11 cellular contexts compared by ENCODE assay signal in genomic region chr14:69481815-69482568, GRCh38. TPM values are rescaled to one million over a fixed set of nuclear protein-coding genes. Genes with fewer than 3 reads are reported as not detected.
DNase-seq lines count a peak whose midpoint lies in the region; ATAC-seq and TF ChIP-seq lines count a peak whose summit lies in the region.
"Had no signal": no experiment of that assay in that cellular context is flagged by ENCODE, and none has a peak within 500 bp of the region (broad histone marks: within the 10 kb centered on the region; RNA-seq: fewer than 3 reads in every experiment).

No MANE protein-coding gene starts in this region.

- no peak overlapping the region for H3K4me2 ChIP-seq in H9 (ENCODE audit: insufficient read depth, insufficient read length, low read length)

- TF ChIP-seq CTCF in epithelial cell of proximal tubule (conservative IDR thresholded peaks at IDR 0.05; ENCODE audit: low read depth, low read length): no peak
- no peak for TF ChIP-seq CTCF in H9 (conservative IDR thresholded peaks at IDR 0.05)
- TF ChIP-seq CTCF in left lung (IDR thresholded peaks at IDR 0.05): no peak

- peaks cover 3 to 7% of the 10 kb centered on the region in 2 experiments; a peak in 3 of 5 replicates for H3K9me3 Mint-ChIP-seq in H9
- H3K9me3 Mint-ChIP-seq: dendritic cell treated with granulocyte-macrophage colony-stimulating factor and Interleukin-4, amounts not matched to agents 40 ng/mL and 50 ng/mL, for 4 days had no signal

- no peak overlapping the region for H2BK15ac ChIP-seq in H9 (ENCODE audit: low read depth, low read length)

- no peak overlapping the region for H2BK120ac ChIP-seq in H9 (ENCODE audit: low read depth, low read length, poor library complexity, severe bottlenecking)

- DNase-seq in epithelial cell of proximal tubule (ENCODE audit: low read depth): peak; percentile 77
- DNase-seq in SK-N-DZ (ENCODE audit: low spot score): no peak
- no peak for DNase-seq in HCEC 1CT
- no peak for DNase-seq in H9
- no peak for DNase-seq in left lung
- DNase-seq: activated CD8-positive, alpha-beta memory T cell treated with anti-CD3 and anti-CD28 coated beads, Interleukin-2, amount 10 ng/mL, durations not matched to agents 7 days and 5 days; upper lobe of left lung had no signal

- no peak overlapping the region for H2BK12ac ChIP-seq in H9 (ENCODE audit: insufficient read length, low read depth, low read length)

- no peak overlapping the region for H3K23ac ChIP-seq in H9 (ENCODE audit: insufficient read length, low read depth, low read length)

- no peak overlapping the region for H2BK20ac ChIP-seq in H9 (ENCODE audit: low read depth, low read length, poor library complexity, severe bottlenecking)

- no peaks in the 10 kb centered on the region for H4K20me1 ChIP-seq in H9 (ENCODE audit: control insufficient read depth, insufficient read depth, insufficient read length)

- no peak overlapping the region for H3K4ac ChIP-seq in H9 (ENCODE audit: low read depth, low read length)

- no peak overlapping the region for H3K18ac ChIP-seq in H9 (ENCODE audit: insufficient read length, low read depth, low read length)

- intact Hi-C loops in left lung (cut with DNase I): no loop called here

- no peak overlapping the region for H3K27ac Mint-ChIP-seq in H9
- H3K27ac Mint-ChIP-seq: activated CD8-positive, alpha-beta memory T cell treated with anti-CD3 and anti-CD28 coated beads, Interleukin-2, amount 10 ng/mL, durations not matched to agents 7 days and 5 days; dendritic cell treated with granulocyte-macrophage colony-stimulating factor and Interleukin-4, amounts not matched to agents 40 ng/mL and 50 ng/mL, for 4 days had no signal

- no peaks in the 10 kb centered on the region for H3K36me3 ChIP-seq in left lung
- H3K36me3 ChIP-seq: upper lobe of left lung had no signal

- H3K9ac ChIP-seq in H9 (ENCODE audit: extremely low read depth, insufficient read length, low read length): no peak overlapping the region

- H3K4me3 ChIP-seq in epithelial cell of proximal tubule (ENCODE audit: low read depth, low read length) (no peak overlapping the region), left lung (no peak overlapping the region)
- H3K4me3 ChIP-seq: upper lobe of left lung had no signal

- H3K9me3 ChIP-seq in H9 (ENCODE audit: control insufficient read depth, low read depth, low read length) (no peaks in the 10 kb centered on the region), left lung (no peaks in the 10 kb centered on the region)
- H3K9me3 ChIP-seq: upper lobe of left lung had no signal

- no peaks in the 10 kb centered on the region for H3K79me1 ChIP-seq in H9 (ENCODE audit: insufficient read depth, low read depth, low read length, poor library complexity, severe bottlenecking)

- no peak overlapping the region for H2AFZ ChIP-seq in H9 (ENCODE audit: low read length)

- peaks cover 74% of the 10 kb centered on the region for H3K27me3 Mint-ChIP-seq in H9 (ENCODE audit: low read depth)

- no peak overlapping the region for H3K56ac ChIP-seq in H9 (ENCODE audit: insufficient read length, low read depth, low read length)

- H3K79me2 ChIP-seq in H9 (ENCODE audit: insufficient read depth, low read length): no peaks in the 10 kb centered on the region

- no peak overlapping the region for H2AK5ac ChIP-seq in H9 (ENCODE audit: insufficient read length, low read length)

- whole genome bisulfite sequencing in H9 (ENCODE audit: extremely low coverage, insufficient read length, low lambda C conversion rate): no CpG with 5 or more reads among the region's 5 CpGs

- peaks cover 33% of the 10 kb centered on the region; the same call in 1 of the 2 replicates for H3K27me3 ChIP-seq in H9 (ENCODE audit: insufficient read depth, low read length)
- H3K27me3 ChIP-seq in left lung: peaks cover 30 to 56% of the 10 kb centered on the region in 2 donors

- H3K23me2 ChIP-seq in H9 (ENCODE audit: insufficient read length, low read depth, low read length, poor library complexity, severe bottlenecking): peaks cover 13% of the 10 kb centered on the region

- H4K5ac ChIP-seq in H9 (ENCODE audit: insufficient read length, low read depth, low read length): no peak overlapping the region

- no peak overlapping the region for H2BK5ac ChIP-seq in H9 (ENCODE audit: insufficient read length, low read length)

- H3K4me3 Mint-ChIP-seq in H9: peak overlapping the region in 1 of 2 experiments; percentile 32; a peak in 1 of 5 replicates
- H3K4me3 Mint-ChIP-seq: activated CD8-positive, alpha-beta memory T cell treated with anti-CD3 and anti-CD28 coated beads, Interleukin-2, amount 10 ng/mL, durations not matched to agents 7 days and 5 days; dendritic cell treated with granulocyte-macrophage colony-stimulating factor and Interleukin-4, amounts not matched to agents 40 ng/mL and 50 ng/mL, for 4 days had no signal

- peak; percentile 80 for ATAC-seq in GM18519 (IDR thresholded peaks at IDR 0.05; ENCODE audit: low FRiP score, unreplicated experiment)
- ATAC-seq in GM21576 (IDR thresholded peaks at IDR 0.05; ENCODE audit: unreplicated experiment): peak; percentile 84
- ATAC-seq in HG03457 (IDR thresholded peaks at IDR 0.05; ENCODE audit: unreplicated experiment): peak; percentile 75
- ATAC-seq in left lung: no peak
- ATAC-seq: activated CD8-positive, alpha-beta memory T cell treated with anti-CD3 and anti-CD28 coated beads, Interleukin-2, amount 10 ng/mL, durations not matched to agents 7 days and 5 days had no signal

- H4K8ac ChIP-seq in H9 (replicated peaks; ENCODE audit: insufficient read length, low read depth, low read length): no peak overlapping the region

- H3K4me1 Mint-ChIP-seq in H9: peaks cover 9 to 13% of the 10 kb centered on the region in 2 experiments; a peak in 3 of 4 replicates

- H3K4me1 ChIP-seq in H9 (ENCODE audit: insufficient read depth, low read length) (no peaks in the 10 kb centered on the region), left lung (peaks cover 13 to 19% of the 10 kb centered on the region in 2 donors)

- H3K27ac ChIP-seq in H9 (ENCODE audit: insufficient read length, low read depth, low read length): no peak overlapping the region
- H3K27ac ChIP-seq in left lung: no peak overlapping the region
- H3K27ac ChIP-seq: upper lobe of left lung had no signal

- no peak overlapping the region for H4K91ac ChIP-seq in H9 (ENCODE audit: insufficient read length, low read depth, low read length)

- H3K14ac ChIP-seq in H9 (ENCODE audit: insufficient read depth, low read length): no peak overlapping the region

- H3K36me3 Mint-ChIP-seq in H9 (ENCODE audit: insufficient read depth in 1 of 3, low read depth in 3 of 3): peaks cover 0 to 6% (median 5%) of the 10 kb centered on the region in 3 experiments; a peak in 3 of 7 replicates
- H3K36me3 Mint-ChIP-seq: activated CD8-positive, alpha-beta memory T cell treated with anti-CD3 and anti-CD28 coated beads, Interleukin-2, amount 10 ng/mL, durations not matched to agents 7 days and 5 days had no signal

- no peak overlapping the region for H3T11ph ChIP-seq in H9 (ENCODE audit: low read length)

RNA-seq across cellular contexts. Expression of gene PLEKHD1, which starts 2.5 kb away (rescaled TPM):
- under 0.01 and 0.07 TPM in 2 replicates for total RNA-seq in epithelial cell of proximal tubule
- 0.10 and 0.12 TPM in 2 replicates for polyA plus RNA-seq in SK-N-DZ (2014; cell fraction: cytosol; rRNA removed)
- not detected in 2 replicates for polyA plus RNA-seq in SK-N-DZ (2014; cell fraction: nucleus; rRNA removed)
- 0.29 and 0.37 TPM in 2 replicates for total RNA-seq in H9 (2021)
- total RNA-seq in left lung: under 1 TPM; 0.16 to 0.61 TPM
